In the genomic region with DNA sequence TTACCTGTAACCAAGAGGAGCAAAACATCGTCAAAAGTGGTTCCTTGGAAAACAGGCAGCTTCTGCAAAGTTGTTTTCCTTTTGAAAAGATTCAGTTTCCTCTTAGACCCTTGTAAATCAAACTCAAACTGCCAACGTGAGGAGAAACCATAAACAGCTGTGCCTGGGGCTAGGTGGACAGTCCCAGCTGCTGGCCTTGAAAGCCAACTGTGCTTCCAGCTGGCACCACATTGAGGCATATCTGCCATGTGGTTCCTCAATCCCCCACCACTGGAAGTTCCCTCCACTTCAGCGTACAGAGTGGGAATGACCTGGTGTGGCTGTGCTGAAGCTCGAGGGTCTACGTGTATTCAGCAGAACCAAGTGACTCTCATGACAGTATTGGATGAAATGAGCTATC, we compare ENCODE assay signal across 11 cellular contexts. TPM values are rescaled to one million over a fixed set of nuclear protein-coding genes. Genes with fewer than 3 reads are reported as not detected.
DNase-seq lines count a peak whose midpoint lies in the region; ATAC-seq and TF ChIP-seq lines count a peak whose summit lies in the region.
"Had no signal": no experiment of that assay in that cellular context is flagged by ENCODE, and none has a peak within 500 bp of the region (broad histone marks: within the 10 kb centered on the region; RNA-seq: fewer than 3 reads in every experiment).

No MANE protein-coding gene starts in this region.

- H3K27ac ChIP-seq in GM23338 (ENCODE audit: low read depth) (no peak overlapping the region), epithelial cell of prostate (peak overlapping the region; percentile 95), skeletal muscle tissue (ENCODE audit: low read depth, low read length) (peak overlapping the region; percentile 30), Karpas-422 (ENCODE audit: low read length) (no peak overlapping the region)
- H3K27ac ChIP-seq: VCaP had no signal

- H3K4me1 ChIP-seq in GM23338 (ENCODE audit: insufficient read depth) (peaks cover 9% of the 10 kb centered on the region; the same call in 1 of the 2 replicates), skeletal muscle tissue (ENCODE audit: control insufficient read depth in 3 of 3, insufficient read depth in 3 of 3, low read length in 3 of 3) (peaks cover 12 to 33% (median 14%) of the 10 kb centered on the region in 3 donors), Karpas-422 (ENCODE audit: low read length) (no peaks in the 10 kb centered on the region)

- H3K9me3 Mint-ChIP-seq in GM23338, result peaks cover 2% of the 10 kb centered on the region; the same call in 2 of the 3 replicates

- H3K36me3 ChIP-seq in GM23338 (ENCODE audit: insufficient read depth) (no peaks in the 10 kb centered on the region), skeletal muscle tissue (ENCODE audit: control insufficient read depth in 3 of 3, insufficient read depth in 3 of 3, low read length in 3 of 3) (no peaks in the 10 kb centered on the region), Karpas-422 (ENCODE audit: insufficient read depth, low read length) (no peaks in the 10 kb centered on the region)

- H3K27me3 ChIP-seq in GM23338 (ENCODE audit: insufficient read depth) (no peaks in the 10 kb centered on the region), skeletal muscle tissue (ENCODE audit: control insufficient read depth in 3 of 3, insufficient read depth in 3 of 3, low read length in 3 of 3) (peaks cover 0 to 4% (median 0%) of the 10 kb centered on the region in 3 donors), Karpas-422 (ENCODE audit: low read length) (no peaks in the 10 kb centered on the region)

- H3K9me3 ChIP-seq in skeletal muscle tissue (ENCODE audit: control insufficient read depth in 3 of 3, low read length in 3 of 3), result no peaks in the 10 kb centered on the region
- H3K9me3 ChIP-seq in Karpas-422 (ENCODE audit: low read length), result no peaks in the 10 kb centered on the region

- no peaks in the 10 kb centered on the region for H3F3A ChIP-seq in GM23338 (replicated peaks; ENCODE audit: low read depth)

- peaks cover 7% of the 10 kb centered on the region for H3K27me3 Mint-ChIP-seq in GM23338 (ENCODE audit: insufficient read depth, low read depth, poor library complexity)

- H3K27ac Mint-ChIP-seq in GM23338, result no peak overlapping the region

- no peak overlapping the region for H3K4me3 Mint-ChIP-seq in GM23338
- H3K4me3 Mint-ChIP-seq: naive thymus-derived CD8-positive, alpha-beta T cell had no signal

- ATAC-seq in GM23338, result no peak
- ATAC-seq: naive thymus-derived CD8-positive, alpha-beta T cell had no signal

- H3K9ac ChIP-seq in skeletal muscle tissue (ENCODE audit: low read depth in 1 of 3, low read length in 3 of 3) (no peak overlapping the region), Karpas-422 (ENCODE audit: low read length) (no peak overlapping the region)

- no peaks in the 10 kb centered on the region for H4K20me1 ChIP-seq in GM23338 (replicated peaks; ENCODE audit: insufficient read depth)
- peaks cover 10% of the 10 kb centered on the region; the same call in 1 of the 2 replicates for H4K20me1 ChIP-seq in Karpas-422 (ENCODE audit: insufficient read depth, low read depth, low read length)

- H3K9me2 ChIP-seq in GM23338 (ENCODE audit: insufficient read depth) (no peaks in the 10 kb centered on the region), Karpas-422 (replicated peaks; ENCODE audit: insufficient read depth, low read length) (no peaks in the 10 kb centered on the region)

- H3K4me1 Mint-ChIP-seq in GM23338, result peaks cover 23% of the 10 kb centered on the region

- no peaks in the 10 kb centered on the region for H3K36me3 Mint-ChIP-seq in GM23338 (ENCODE audit: low read depth)
- H3K36me3 Mint-ChIP-seq: naive thymus-derived CD8-positive, alpha-beta T cell had no signal

- no peak overlapping the region for H3K4me3 ChIP-seq in GM23338
- peak overlapping the region in 2 of 3 donors; percentile 2 to 23 for H3K4me3 ChIP-seq in skeletal muscle tissue (ENCODE audit: low read length in 3 of 3)
- no peak overlapping the region for H3K4me3 ChIP-seq in Karpas-422 (ENCODE audit: low read length)

- H3K4me2 ChIP-seq in GM23338, result no peak overlapping the region
- H3K4me2 ChIP-seq in Karpas-422 (ENCODE audit: low read depth, low read length, poor library complexity, severe bottlenecking), result no peak overlapping the region

- H2AFZ ChIP-seq in GM23338 (peak overlapping the region; percentile 80; the same call in 1 of the 2 replicates), Karpas-422 (ENCODE audit: low read length) (no peak overlapping the region)

- no peaks in the 10 kb centered on the region for H3K79me2 ChIP-seq in GM23338 (replicated peaks; ENCODE audit: insufficient read depth)
- H3K79me2 ChIP-seq in Karpas-422 (ENCODE audit: low read length), result no peaks in the 10 kb centered on the region

- no peak for DNase-seq in GM23338 (ENCODE audit: low spot score)
- peak; percentile 95 for DNase-seq in RPMI7951 (ENCODE audit: low read depth)
- no peak for DNase-seq in epithelial cell of prostate (ENCODE audit: low read depth, low spot score)
- DNase-seq in Karpas-422, result no peak
- DNase-seq in cerebellar cortex (ENCODE audit: low spot score), result no peak
- no peak for DNase-seq in NAMALWA (ENCODE audit: low spot score)
- DNase-seq: activated effector memory CD4-positive, alpha-beta T cell treated with Interleukin-2 at 50 U/mL for 16 hours; naive thymus-derived CD8-positive, alpha-beta T cell; NCI-H2029 had no signal

- TF ChIP-seq CTCF in GM23338 (conservative IDR thresholded peaks at IDR 0.05; ENCODE audit: low read depth in 2 of 2), result no peak

TF ChIP-seq in GM23338, 12 proteins besides CTCF, POLR2A, EP300 and RAD21 (continues in another document):
- TF ChIP-seq EZH2phosphoT487 (IDR thresholded peaks at IDR 0.05; ENCODE audit: unreplicated experiment) (no peak), ZNF331 (CRISPR knock-in tag; IDR thresholded peaks at IDR 0.05; ENCODE audit: low read depth) (no peak), EZH2 (IDR thresholded peaks at IDR 0.05; ENCODE audit: low read depth, unreplicated experiment) (no peak), JUNB (IDR thresholded peaks at IDR 0.05; ENCODE audit: unreplicated experiment) (no peak), STAT1 (IDR thresholded peaks at IDR 0.05; ENCODE audit: unreplicated experiment) (no peak)
- TF ChIP-seq, protein P1, sequence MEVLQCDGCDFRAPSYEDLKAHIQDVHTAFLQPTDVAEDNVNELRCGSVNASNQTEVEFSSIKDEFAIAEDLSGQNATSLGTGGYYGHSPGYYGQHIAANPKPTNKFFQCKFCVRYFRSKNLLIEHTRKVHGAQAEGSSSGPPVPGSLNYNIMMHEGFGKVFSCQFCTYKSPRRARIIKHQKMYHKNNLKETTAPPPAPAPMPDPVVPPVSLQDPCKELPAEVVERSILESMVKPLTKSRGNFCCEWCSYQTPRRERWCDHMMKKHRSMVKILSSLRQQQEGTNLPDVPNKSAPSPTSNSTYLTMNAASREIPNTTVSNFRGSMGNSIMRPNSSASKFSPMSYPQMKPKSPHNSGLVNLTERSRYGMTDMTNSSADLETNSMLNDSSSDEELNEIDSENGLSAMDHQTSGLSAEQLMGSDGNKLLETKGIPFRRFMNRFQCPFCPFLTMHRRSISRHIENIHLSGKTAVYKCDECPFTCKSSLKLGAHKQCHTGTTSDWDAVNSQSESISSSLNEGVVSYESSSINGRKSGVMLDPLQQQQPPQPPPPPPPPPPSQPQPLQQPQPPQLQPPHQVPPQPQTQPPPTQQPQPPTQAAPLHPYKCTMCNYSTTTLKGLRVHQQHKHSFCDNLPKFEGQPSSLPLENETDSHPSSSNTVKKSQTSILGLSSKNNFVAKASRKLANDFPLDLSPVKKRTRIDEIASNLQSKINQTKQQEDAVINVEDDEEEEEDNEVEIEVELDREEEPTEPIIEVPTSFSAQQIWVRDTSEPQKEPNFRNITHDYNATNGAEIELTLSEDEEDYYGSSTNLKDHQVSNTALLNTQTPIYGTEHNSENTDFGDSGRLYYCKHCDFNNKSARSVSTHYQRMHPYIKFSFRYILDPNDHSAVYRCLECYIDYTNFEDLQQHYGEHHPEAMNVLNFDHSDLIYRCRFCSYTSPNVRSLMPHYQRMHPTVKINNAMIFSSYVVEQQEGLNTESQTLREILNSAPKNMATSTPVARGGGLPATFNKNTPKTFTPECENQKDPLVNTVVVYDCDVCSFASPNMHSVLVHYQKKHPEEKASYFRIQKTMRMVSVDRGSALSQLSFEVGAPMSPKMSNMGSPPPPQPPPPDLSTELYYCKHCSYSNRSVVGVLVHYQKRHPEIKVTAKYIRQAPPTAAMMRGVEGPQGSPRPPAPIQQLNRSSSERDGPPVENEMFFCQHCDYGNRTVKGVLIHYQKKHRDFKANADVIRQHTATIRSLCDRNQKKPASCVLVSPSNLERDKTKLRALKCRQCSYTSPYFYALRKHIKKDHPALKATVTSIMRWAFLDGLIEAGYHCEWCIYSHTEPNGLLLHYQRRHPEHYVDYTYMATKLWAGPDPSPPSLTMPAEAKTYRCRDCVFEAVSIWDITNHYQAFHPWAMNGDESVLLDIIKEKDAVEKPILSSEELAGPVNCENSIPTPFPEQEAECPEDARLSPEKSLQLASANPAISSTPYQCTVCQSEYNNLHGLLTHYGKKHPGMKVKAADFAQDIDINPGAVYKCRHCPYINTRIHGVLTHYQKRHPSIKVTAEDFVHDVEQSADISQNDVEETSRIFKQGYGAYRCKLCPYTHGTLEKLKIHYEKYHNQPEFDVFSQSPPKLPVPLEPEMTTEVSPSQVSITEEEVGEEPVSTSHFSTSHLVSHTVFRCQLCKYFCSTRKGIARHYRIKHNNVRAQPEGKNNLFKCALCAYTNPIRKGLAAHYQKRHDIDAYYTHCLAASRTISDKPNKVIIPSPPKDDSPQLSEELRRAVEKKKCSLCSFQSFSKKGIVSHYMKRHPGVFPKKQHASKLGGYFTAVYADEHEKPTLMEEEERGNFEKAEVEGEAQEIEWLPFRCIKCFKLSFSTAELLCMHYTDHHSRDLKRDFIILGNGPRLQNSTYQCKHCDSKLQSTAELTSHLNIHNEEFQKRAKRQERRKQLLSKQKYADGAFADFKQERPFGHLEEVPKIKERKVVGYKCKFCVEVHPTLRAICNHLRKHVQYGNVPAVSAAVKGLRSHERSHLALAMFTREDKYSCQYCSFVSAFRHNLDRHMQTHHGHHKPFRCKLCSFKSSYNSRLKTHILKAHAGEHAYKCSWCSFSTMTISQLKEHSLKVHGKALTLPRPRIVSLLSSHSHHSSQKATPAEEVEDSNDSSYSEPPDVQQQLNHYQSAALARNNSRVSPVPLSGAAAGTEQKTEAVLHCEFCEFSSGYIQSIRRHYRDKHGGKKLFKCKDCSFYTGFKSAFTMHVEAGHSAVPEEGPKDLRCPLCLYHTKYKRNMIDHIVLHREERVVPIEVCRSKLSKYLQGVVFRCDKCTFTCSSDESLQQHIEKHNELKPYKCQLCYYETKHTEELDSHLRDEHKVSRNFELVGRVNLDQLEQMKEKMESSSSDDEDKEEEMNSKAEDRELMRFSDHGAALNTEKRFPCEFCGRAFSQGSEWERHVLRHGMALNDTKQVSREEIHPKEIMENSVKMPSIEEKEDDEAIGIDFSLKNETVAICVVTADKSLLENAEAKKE (CRISPR knock-in tag; IDR thresholded peaks at IDR 0.05), result no peak

RNA-seq across cellular contexts. Expression of a gene that starts 40.9 kb away (rescaled TPM):
- total RNA-seq in GM23338 (2014; rRNA removed; shearing (Covaris generic)), result 0.35 TPM in 1 of 2 replicates, not detected in the other
- not detected in 2 replicates for polyA plus RNA-seq in GM23338 (2016; fragmentation: Nextera tagmentation; extraction: Ambion mirVana)
- total RNA-seq in RPMI7951 (2014; rRNA removed; shearing (Covaris generic)), result 18.8 and 22.6 TPM in 2 replicates
- 5.2 TPM for total RNA-seq in skeletal muscle tissue
- total RNA-seq in Karpas-422 (2014; rRNA removed; shearing (Covaris generic); ENCODE audit: low replicate concordance), result 6.2 and 9.6 TPM in 2 replicates
- total RNA-seq: naive thymus-derived CD8-positive, alpha-beta T cell had no signal
- polyA plus RNA-seq: naive thymus-derived CD8-positive, alpha-beta T cell had no signal

Comparison
In these comparisons a context has a peak if more than half of its experiments do, and no peak if none do; other contexts are left out.
1. H3K27ac ChIP-seq: peak in epithelial cell of prostate (single experiment) and skeletal muscle tissue (single experiment); none in GM23338 (single experiment) and Karpas-422 (single experiment).
2. H3K4me3 ChIP-seq: peak in skeletal muscle tissue (2 of 3); none in GM23338 (single experiment) and Karpas-422 (single experiment).